In the genomic region with DNA sequence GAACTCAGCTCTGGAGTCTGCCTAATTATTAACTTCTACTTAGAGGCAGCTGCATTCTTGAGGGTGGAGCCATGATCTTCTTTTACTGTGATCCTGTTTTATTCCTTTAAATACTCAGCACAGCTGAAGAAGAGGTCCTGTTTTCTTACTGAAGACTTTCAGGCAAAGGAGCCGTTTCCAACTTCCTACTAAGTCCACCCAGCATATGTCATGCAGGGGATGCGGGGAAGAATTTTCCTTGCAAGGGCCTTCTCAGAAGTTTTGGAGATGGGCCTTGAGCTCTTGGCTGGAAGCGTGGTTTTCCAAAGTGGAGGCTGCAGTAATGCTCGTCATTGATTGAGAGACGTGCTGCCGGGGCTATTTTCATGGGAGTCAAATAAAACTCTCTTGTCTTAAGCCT, we compare ENCODE assay signal across 11 cellular contexts. TPM values are rescaled to one million over a fixed set of nuclear protein-coding genes. Genes with fewer than 3 reads are reported as not detected.
DNase-seq lines count a peak whose midpoint lies in the region; ATAC-seq, FAIRE-seq and TF ChIP-seq lines count a peak whose summit lies in the region.
"Had no signal": no experiment of that assay in that cellular context is flagged by ENCODE, and none has a peak within 500 bp of the region (broad histone marks: within the 10 kb centered on the region; RNA-seq: fewer than 3 reads in every experiment).

No MANE protein-coding gene starts in this region.

- peak overlapping the region; percentile 35 for H2AFZ ChIP-seq in endothelial cell of umbilical vein (ENCODE audit: low read depth, low read length)

- BruUV-seq in endothelial cell of umbilical vein (replicated peaks; lab: Mats Ljungman, UMichigan): no TSS peak

- TF ChIP-seq POLR2A in endothelial cell of umbilical vein (IDR thresholded peaks at IDR 0.05; ENCODE audit: low read depth, low read length): no peak

- H3K4me3 ChIP-seq in endothelial cell of umbilical vein (replicated peaks in 1 of 3; ENCODE audit: insufficient read depth in 1 of 3, low read depth in 1 of 3, low read length in 3 of 3): no peak overlapping the region
- peak overlapping the region; percentile 19 for H3K4me3 ChIP-seq in lower lobe of right lung
- peak overlapping the region in 3 of 5 donors; percentile 8 to 42 (median 35) for H3K4me3 ChIP-seq in subcutaneous abdominal adipose tissue (ENCODE audit: low read depth in 1 of 5, low read length in 5 of 5)
- H3K4me3 ChIP-seq: testis had no signal

- no peak overlapping the region for H3K27ac ChIP-seq in endothelial cell of umbilical vein (ENCODE audit: insufficient read depth, low read depth, low read length)
- peak overlapping the region; percentile 32 for H3K27ac ChIP-seq in lower lobe of right lung
- peak overlapping the region; percentile 83 for H3K27ac ChIP-seq in subcutaneous abdominal adipose tissue (ENCODE audit: low read depth, low read length)
- H3K27ac ChIP-seq: testis had no signal

- peak; percentile 26 for DNase-seq in LHCN-M2 (ENCODE audit: low read depth)
- no peak for DNase-seq in endothelial cell of umbilical vein (ENCODE audit: low read depth, low spot score)
- DNase-seq in lower lobe of right lung: no peak
- no peak for DNase-seq in DMS79 (lab: John Stamatoyannopoulos, UW)
- no peak for DNase-seq in NCI-H2029 (lab: John Stamatoyannopoulos, UW)
- no peak for DNase-seq in GM19239 (ENCODE audit: insufficient read length, low spot score)
- DNase-seq: activated CD4-positive, alpha-beta T cell treated with anti-CD3 and anti-CD28 coated beads, Interleukin-2, amount 50 U/mL, for 48 hours; activated naive CD8-positive, alpha-beta T cell treated with anti-CD3 and anti-CD28 coated beads, Interleukin-2, amount 50 U/mL, for 24 hours; testis had no signal

- H3K36me3 ChIP-seq in endothelial cell of umbilical vein (ENCODE audit: control insufficient read depth in 2 of 2, extremely low read depth in 1 of 2, insufficient read depth in 2 of 2, low read length in 2 of 2): no peaks in the 10 kb centered on the region
- H3K36me3 ChIP-seq in lower lobe of right lung: no peaks in the 10 kb centered on the region
- H3K36me3 ChIP-seq in subcutaneous abdominal adipose tissue (ENCODE audit: control insufficient read depth in 5 of 5, insufficient read depth in 5 of 5, low read length in 5 of 5): no peaks in the 10 kb centered on the region

- H4K20me1 ChIP-seq in endothelial cell of umbilical vein (replicated peaks; ENCODE audit: control insufficient read depth, extremely low read depth, insufficient read depth, low read length): no peaks in the 10 kb centered on the region

- POLR2A ChIA-PET in endothelial cell of umbilical vein (lab: Charles Lee): no interaction called here

- ATAC-seq in lower lobe of right lung (peak in 1 of 2 donors; percentile 61), GM18858 (IDR thresholded peaks at IDR 0.05; ENCODE audit: unreplicated experiment) (no peak)
- ATAC-seq: activated naive CD8-positive, alpha-beta T cell treated with anti-CD3 and anti-CD28 coated beads, Interleukin-2, amount 50 U/mL, for 24 hours had no signal

- no peaks in the 10 kb centered on the region for H3K9me1 ChIP-seq in endothelial cell of umbilical vein (replicated peaks; ENCODE audit: control insufficient read depth, extremely low read depth, insufficient read depth, low read length)

- peaks cover 7% of the 10 kb centered on the region for H3K4me1 ChIP-seq in endothelial cell of umbilical vein (ENCODE audit: control insufficient read depth, extremely low read depth, insufficient read depth, low read length)
- H3K4me1 ChIP-seq in lower lobe of right lung: peaks cover 9% of the 10 kb centered on the region
- H3K4me1 ChIP-seq in subcutaneous abdominal adipose tissue (ENCODE audit: control insufficient read depth in 5 of 5, insufficient read depth in 5 of 5, low read length in 5 of 5): peaks cover 3 to 56% (median 29%) of the 10 kb centered on the region in 5 donors

- intact Hi-C loops in endothelial cell of umbilical vein (cut with micrococcal nuclease): loop anchor here (2.0 kb wide), 1 partner anchor 18 kb away; no protein-coding TSS in a partner anchor
- intact Hi-C loops in lower lobe of right lung (cut with DNase I): no loop called here

- no peaks in the 10 kb centered on the region for H3K79me2 ChIP-seq in endothelial cell of umbilical vein (ENCODE audit: control insufficient read depth, insufficient read depth, low read length)

- FAIRE-seq in endothelial cell of umbilical vein (lab: Jason Lieb, UNC) (no peak), GM19239 (lab: Jason Lieb, UNC) (no peak)

- TF ChIP-seq CTCF in endothelial cell of umbilical vein (IDR thresholded peaks at IDR 0.05; ENCODE audit: extremely low read depth in 1 of 2, insufficient read depth in 1 of 2, low read depth in 1 of 2, low read length in 2 of 2) (no peak), lower lobe of right lung (IDR thresholded peaks at IDR 0.05) (no peak)

- peak overlapping the region; percentile 22 for H3K4me2 ChIP-seq in endothelial cell of umbilical vein (ENCODE audit: insufficient read depth, low read length)

- H3K27me3 ChIP-seq in endothelial cell of umbilical vein (ENCODE audit: control insufficient read depth in 2 of 2, insufficient read depth in 2 of 2, low read length in 2 of 2) (no peaks in the 10 kb centered on the region), lower lobe of right lung (ENCODE audit: low read depth) (no peaks in the 10 kb centered on the region), subcutaneous abdominal adipose tissue (ENCODE audit: control insufficient read depth in 5 of 5, insufficient read depth in 4 of 5, low read length in 5 of 5) (no peaks in the 10 kb centered on the region)
- H3K27me3 ChIP-seq: testis had no signal

- CTCF ChIA-PET in endothelial cell of umbilical vein (lab: Charles Lee): interaction anchor here (1.0 to 2.5 kb wide), 6 partner anchors 8 to 97 kb away, joined by 3 to 12 read pairs (median 4); no protein-coding TSS in a partner anchor

- dilution Hi-C loops in endothelial cell of umbilical vein (cut with MboI; ENCODE audit: extremely low pct_ligation_motif_present, low sequenced_read_pairs): no loop called here

- H3K9me3 ChIP-seq in endothelial cell of umbilical vein (replicated peaks; ENCODE audit: control insufficient read depth, insufficient read depth, low read length) (no peaks in the 10 kb centered on the region), lower lobe of right lung (no peaks in the 10 kb centered on the region), subcutaneous abdominal adipose tissue (ENCODE audit: control insufficient read depth in 5 of 5, low read length in 5 of 5) (no peaks in the 10 kb centered on the region)
- H3K9me3 ChIP-seq: testis had no signal

- H3K9ac ChIP-seq in endothelial cell of umbilical vein (replicated peaks; ENCODE audit: extremely low read depth, insufficient read depth, low read length): no peak overlapping the region
- H3K9ac ChIP-seq in subcutaneous abdominal adipose tissue (ENCODE audit: low read length in 5 of 5): peak overlapping the region in 2 of 5 donors; percentile 52 to 57

TF ChIP-seq in endothelial cell of umbilical vein, 7 proteins besides CTCF, POLR2A, EP300 and RAD21:
- TF ChIP-seq, protein P1, sequence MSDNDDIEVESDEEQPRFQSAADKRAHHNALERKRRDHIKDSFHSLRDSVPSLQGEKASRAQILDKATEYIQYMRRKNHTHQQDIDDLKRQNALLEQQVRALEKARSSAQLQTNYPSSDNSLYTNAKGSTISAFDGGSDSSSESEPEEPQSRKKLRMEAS (IDR thresholded peaks at IDR 0.05; ENCODE audit: insufficient read depth, insufficient read length): no peak
- no peak for TF ChIP-seq MYC (IDR thresholded peaks at IDR 0.05; ENCODE audit: low read depth, low read length)
- TF ChIP-seq FOS (IDR thresholded peaks at IDR 0.05; ENCODE audit: borderline replicate concordance, insufficient read depth, low read length): no peak
- TF ChIP-seq EZH2 (IDR thresholded peaks at IDR 0.05; ENCODE audit: borderline replicate concordance, low read depth, low read length, severe bottlenecking): no peak
- TF ChIP-seq JUN (IDR thresholded peaks at IDR 0.05; ENCODE audit: borderline replicate concordance, insufficient read depth, insufficient read length, low read depth): no peak
- TF ChIP-seq POLR2AphosphoS5 (IDR thresholded peaks at IDR 0.05; ENCODE audit: insufficient read depth, low read depth, low read length): no peak
- TF ChIP-seq GATA2 (IDR thresholded peaks at IDR 0.05; ENCODE audit: insufficient read depth, insufficient read length, low read depth, low read length): no peak

RNA-seq across cellular contexts. Expression of a gene that starts 27.8 kb away (rescaled TPM):
- total RNA-seq in LHCN-M2 (2014; rRNA removed): 14.6 and 15.0 TPM in 2 replicates
- 8.8 TPM for polyA plus RNA-seq in LHCN-M2 (2012)
- 16.3 and 23.9 TPM in 2 replicates for total RNA-seq in endothelial cell of umbilical vein
- 3.7 and 4.6 TPM in 2 replicates for polyA plus RNA-seq in endothelial cell of umbilical vein
- polyA plus RNA-seq in endothelial cell of umbilical vein (2011; cell fraction: cytosol; rRNA removed): 5.0 and 5.3 TPM in 2 replicates
- 5.2 and 8.0 TPM in 2 replicates for polyA plus RNA-seq in endothelial cell of umbilical vein (2011; cell fraction: nucleus; rRNA removed)
- 7.3 and 8.8 TPM in 2 replicates for polyA plus RNA-seq in endothelial cell of umbilical vein (2012)
- 11.8 and 17.0 TPM in 2 replicates for polyA minus RNA-seq in endothelial cell of umbilical vein
- 8.9 TPM for polyA minus RNA-seq in endothelial cell of umbilical vein (2011; cell fraction: cytosol; rRNA and poly(A)+ RNA removed)
- 13.7 and 17.8 TPM in 2 replicates for polyA minus RNA-seq in endothelial cell of umbilical vein (2011; cell fraction: nucleus; rRNA and poly(A)+ RNA removed)
- 8.1 TPM for total RNA-seq in lower lobe of right lung

Comparison
In these comparisons a context has a peak if more than half of its experiments do, and no peak if none do; other contexts are left out.
1. H3K4me3 ChIP-seq: peak in lower lobe of right lung (single experiment) and subcutaneous abdominal adipose tissue (3 of 5); none in endothelial cell of umbilical vein (0 of 3).